17 cellular contexts compared by ENCODE assay signal in the genomic region with DNA sequence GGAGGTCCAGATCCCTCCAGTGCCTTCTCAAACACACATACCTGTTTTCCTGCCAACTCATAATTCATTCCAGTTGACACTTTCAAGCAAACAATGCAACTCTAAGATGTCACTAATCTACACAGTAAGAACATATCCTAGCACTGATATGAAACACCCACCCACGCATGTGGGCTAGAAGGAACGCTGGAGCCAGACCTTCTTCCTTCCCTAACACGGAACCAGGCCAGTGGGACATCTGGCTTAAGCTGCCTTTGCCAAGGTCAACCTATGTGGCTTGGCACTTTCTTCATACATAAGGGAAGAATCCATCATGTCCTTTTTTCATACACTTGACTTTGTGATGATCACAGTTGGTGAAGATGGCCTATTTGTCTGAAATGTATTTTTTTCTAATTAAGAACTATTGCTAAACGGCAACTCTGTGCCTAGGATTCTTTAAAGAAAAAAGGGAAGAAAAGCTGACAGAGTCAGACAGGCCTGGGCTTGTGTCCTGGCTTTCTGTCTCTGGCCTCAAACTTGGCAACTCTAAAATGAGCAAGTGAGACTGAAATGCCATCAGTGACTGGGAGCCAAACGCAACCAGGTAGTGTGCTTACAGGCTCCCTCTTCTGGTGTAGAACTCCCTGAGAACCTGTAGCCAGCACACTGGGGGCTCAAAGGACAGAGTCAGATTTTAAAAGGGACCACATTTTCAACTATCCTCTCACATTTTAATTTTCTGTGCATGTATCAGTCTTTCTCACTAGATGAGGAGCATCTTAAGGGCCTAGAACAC.
A peak's percentile ranks its signal among the peaks of the same experiment; 100 is the strongest.
DNase-seq lines count a peak whose midpoint lies in the region; ATAC-seq, FAIRE-seq and TF ChIP-seq lines count a peak whose summit lies in the region.
"Had no signal": no experiment of that assay in that cellular context is flagged by ENCODE, and none has a peak within 500 bp of the region (broad histone marks: within the 10 kb centered on the region; RNA-seq: fewer than 3 reads in every experiment).

No MANE protein-coding gene starts in this region.

- intact Hi-C loops in breast epithelium (cut with DNase I; ENCODE audit: low total_unique reads): no loop called here
- intact Hi-C loops in kidney (cut with DNase I): no loop called here
- intact Hi-C loops in mucosa of descending colon (cut with DNase I, micrococcal nuclease): no loop called here

- H3K14ac ChIP-seq in trophoblast cell (ENCODE audit: low read length): no peak overlapping the region

- no peak overlapping the region for H3K23ac ChIP-seq in trophoblast cell (ENCODE audit: low read length)

- FAIRE-seq in kidney (lab: Jason Lieb, UNC) (no peak), RCC 7860 (lab: Jason Lieb, UNC) (no peak)

- no peak overlapping the region for H2AFZ ChIP-seq in trophoblast cell (ENCODE audit: insufficient read depth, low read length, poor library complexity)

- H3K27me3 ChIP-seq in breast epithelium (no peaks in the 10 kb centered on the region), trophoblast cell (ENCODE audit: insufficient read depth, low read length) (no peaks in the 10 kb centered on the region)

- no peaks in the 10 kb centered on the region for H3K4me1 ChIP-seq in breast epithelium
- H3K4me1 ChIP-seq in kidney (ENCODE audit: control insufficient read depth in 1 of 2, insufficient read depth in 1 of 2, low read depth in 1 of 2, low read length in 2 of 2): peaks cover 2 to 9% of the 10 kb centered on the region in 2 donors
- H3K4me1 ChIP-seq in mucosa of descending colon (ENCODE audit: low read depth): no peaks in the 10 kb centered on the region
- no peaks in the 10 kb centered on the region for H3K4me1 ChIP-seq in trophoblast cell (ENCODE audit: control insufficient read depth in 1 of 2, insufficient read depth in 2 of 2, low read length in 2 of 2)

- no peaks in the 10 kb centered on the region for H3K36me3 ChIP-seq in breast epithelium
- no peaks in the 10 kb centered on the region for H3K36me3 ChIP-seq in kidney (ENCODE audit: control insufficient read depth in 1 of 2, insufficient read depth in 2 of 2, low read length in 2 of 2)
- no peaks in the 10 kb centered on the region for H3K36me3 ChIP-seq in mucosa of descending colon (ENCODE audit: low read depth)
- no peaks in the 10 kb centered on the region for H3K36me3 ChIP-seq in trophoblast cell (ENCODE audit: control insufficient read depth in 1 of 2, insufficient read depth in 2 of 2, low read length in 2 of 2)

- no peak overlapping the region for H2AK5ac ChIP-seq in trophoblast cell (ENCODE audit: low read length)

- H3K9ac ChIP-seq in kidney (ENCODE audit: low read length in 2 of 2) (no peak overlapping the region), trophoblast cell (ENCODE audit: low read length) (no peak overlapping the region)

- H3K9me3 ChIP-seq in breast epithelium (no peaks in the 10 kb centered on the region), kidney (ENCODE audit: control insufficient read depth in 1 of 2, low read length in 2 of 2) (no peaks in the 10 kb centered on the region), mucosa of descending colon (no peaks in the 10 kb centered on the region), trophoblast cell (ENCODE audit: insufficient read depth, low read depth, low read length) (no peaks in the 10 kb centered on the region)

- ATAC-seq in mucosa of descending colon: no peak
- ATAC-seq: naive thymus-derived CD8-positive, alpha-beta T cell; right cardiac atrium; stimulated activated effector memory CD8-positive, alpha-beta T cell treated with anti-CD3 and anti-CD28 coated beads, Interleukin-12 subunit alpha, Interleukin-12 subunit beta, amount 100 ng/mL, for 72 hours had no signal

- H3K4ac ChIP-seq in trophoblast cell (ENCODE audit: low read depth, low read length): no peak overlapping the region

- H3K27ac ChIP-seq in breast epithelium: peak overlapping the region; percentile 71 to 79
- no peak overlapping the region for H3K27ac ChIP-seq in kidney (ENCODE audit: low read depth in 2 of 2, low read length in 2 of 2)
- no peak overlapping the region for H3K27ac ChIP-seq in trophoblast cell (ENCODE audit: low read depth, low read length)

- no peak overlapping the region for H4K12ac ChIP-seq in trophoblast cell (ENCODE audit: low read depth, low read length)

- no CpG with 5 or more reads among the region's 5 CpGs for WGBS in trophoblast cell (ENCODE audit: extremely low coverage, insufficient coverage, insufficient read length)

- DNase-seq in GM10266 (ENCODE audit: extremely low spot score): no peak
- DNase-seq in NB4 (ENCODE audit: low read depth): no peak
- peak in 1 of 2 donors; percentile 74 for DNase-seq in breast epithelium (ENCODE audit: low spot score in 2 of 2)
- no peak for DNase-seq in kidney
- DNase-seq in RCC 7860 (ENCODE audit: low spot score): no peak
- no peak for DNase-seq in mucosa of descending colon
- DNase-seq in trophoblast cell: no peak
- no peak for DNase-seq in glomerular visceral epithelial cell (ENCODE audit: extremely low spot score)
- DNase-seq: activated CD8-positive, alpha-beta memory T cell treated with anti-CD3 and anti-CD28 coated beads for 24 hours; activated effector memory CD4-positive, alpha-beta T cell treated with Interleukin-2 at 50 U/mL for 16 hours; CD4-positive, alpha-beta T cell; glutamatergic neuron; naive thymus-derived CD8-positive, alpha-beta T cell; NCI-H1436; stimulated activated CD4-positive, alpha-beta T cell treated with anti-CD3 and anti-CD28 coated beads, Interleukin-4, amount 100 ng/mL, for 4 hours had no signal

- H3K4me3 ChIP-seq in NB4 (ENCODE audit: low read depth, low read length) (no peak overlapping the region), breast epithelium (no peak overlapping the region), kidney (ENCODE audit: low read length in 2 of 2) (no peak overlapping the region), mucosa of descending colon (no peak overlapping the region), trophoblast cell (ENCODE audit: low read depth, low read length) (no peak overlapping the region)

- H2BK120ac ChIP-seq in trophoblast cell (ENCODE audit: insufficient read depth, low read length, poor library complexity): no peak overlapping the region

- no peak overlapping the region for H3K18ac ChIP-seq in trophoblast cell (ENCODE audit: low read length)

- TF ChIP-seq POLR2A in NB4 (IDR thresholded peaks at IDR 0.05; ENCODE audit: extremely low read depth, insufficient read length) (no peak), breast epithelium (IDR thresholded peaks at IDR 0.05) (no peak)

- no peak overlapping the region for H3K4me2 ChIP-seq in trophoblast cell (ENCODE audit: low read length)

- no peaks in the 10 kb centered on the region for H3K79me1 ChIP-seq in trophoblast cell (ENCODE audit: low read length)

- no peaks in the 10 kb centered on the region for H3K79me2 ChIP-seq in trophoblast cell (ENCODE audit: control insufficient read depth, insufficient read depth, low read length, poor library complexity)

- no peak overlapping the region for H4K91ac ChIP-seq in trophoblast cell (ENCODE audit: low read depth, low read length)

- peak; percentile 10 for TF ChIP-seq CTCF in GM10266 (IDR thresholded peaks at IDR 0.05; ENCODE audit: control insufficient read depth, insufficient read depth, low read depth, missing control alignments)
- peak; percentile 33 for TF ChIP-seq CTCF in NB4 (IDR thresholded peaks at IDR 0.05; ENCODE audit: low read depth, low read length)
- no peak for TF ChIP-seq CTCF in breast epithelium (IDR thresholded peaks at IDR 0.05)
- peak; percentile 23 for TF ChIP-seq CTCF in kidney (IDR thresholded peaks at IDR 0.05; ENCODE audit: borderline replicate concordance, extremely low read depth, insufficient read depth)
- TF ChIP-seq CTCF in mucosa of descending colon (IDR thresholded peaks at IDR 0.05): no peak

- no peak overlapping the region for H2BK5ac ChIP-seq in trophoblast cell (ENCODE audit: low read depth, low read length, poor library complexity)

- H4K8ac ChIP-seq in trophoblast cell (ENCODE audit: low read depth, low read length): no peak overlapping the region

- no peak overlapping the region for H2BK12ac ChIP-seq in trophoblast cell (ENCODE audit: low read length)

Comparison
In these comparisons a context has a peak if more than half of its experiments do, and no peak if none do; other contexts are left out.
1. CTCF ChIP-seq: peak in GM10266 (single experiment), NB4 (single experiment) and kidney (single experiment); none in breast epithelium (0 of 3) and mucosa of descending colon (single experiment).
2. H3K27ac ChIP-seq: peak in breast epithelium (2 of 2); none in kidney (0 of 2) and trophoblast cell (single experiment).